In the genomic region with DNA sequence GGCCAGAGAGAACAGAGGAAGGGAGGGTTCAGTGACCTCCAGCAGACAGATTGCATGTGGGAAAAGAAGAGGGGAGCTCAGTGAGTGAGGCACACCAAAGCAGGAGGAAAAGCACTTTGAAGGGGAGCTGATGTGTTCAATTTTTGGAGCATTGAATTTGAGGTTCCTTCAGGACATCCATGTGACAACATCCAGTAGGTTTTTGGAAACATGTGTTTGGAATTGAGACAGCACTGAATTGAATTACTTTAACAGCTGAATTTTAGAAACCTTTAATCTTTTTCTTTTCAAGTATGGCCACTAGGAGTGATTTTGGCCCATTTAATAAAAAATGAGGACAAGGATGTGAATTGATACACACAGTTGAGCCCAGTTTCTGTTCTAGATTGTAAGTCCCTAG, we compare ENCODE assay signal across 24 cellular contexts.
A peak's percentile ranks its signal among the peaks of the same experiment; 100 is the strongest.
DNase-seq lines count a peak whose midpoint lies in the region; ATAC-seq and TF ChIP-seq lines count a peak whose summit lies in the region.
"Had no signal": no experiment of that assay in that cellular context is flagged by ENCODE, and none has a peak within 500 bp of the region (broad histone marks: within the 10 kb centered on the region; RNA-seq: fewer than 3 reads in every experiment).

No MANE protein-coding gene starts in this region.

- CTCF ChIA-PET in mammary epithelial cell (lab: Charles Lee; ENCODE audit: low non-redundant PET) = no interaction called here

- intact Hi-C loops in mammary epithelial cell (cut with micrococcal nuclease) = no loop called here
- intact Hi-C loops in breast epithelium (cut with DNase I; ENCODE audit: low total_unique reads) = no loop called here
- intact Hi-C loops in posterior vena cava (cut with DNase I) = no loop called here

- DNase-seq in mammary epithelial cell (no peak), breast epithelium (ENCODE audit: low spot score in 2 of 2) (no peak), RWPE2 (ENCODE audit: low spot score) (no peak), epithelial cell of prostate (ENCODE audit: low read depth, low spot score) (no peak), osteoblast (ENCODE audit: insufficient read length, low spot score, missing footprints) (no peak), posterior vena cava (ENCODE audit: low spot score) (no peak)
- DNase-seq: 8988T; ACHN; CD4-positive, CD25-positive, alpha-beta regulatory T cell; DMS153; DND-41; H9; KBM-7; MV-4-11; NCI-H1105; NCI-H1436 treated with DMSO at 0.1 percent for 48 hours; NCI-H187 treated with DMSO at 0.1 percent for 48 hours; NCI-H524; NCI-H774; PC-9; SHP77 had no signal

- peak overlapping the region; percentile 61 for H2AFZ ChIP-seq in mammary epithelial cell (ENCODE audit: low read depth, low read length)
- peak overlapping the region; percentile 25 for H2AFZ ChIP-seq in osteoblast (ENCODE audit: low read length)
- H2AFZ ChIP-seq: PC-9 had no signal

- no peaks in the 10 kb centered on the region for H3K27me3 ChIP-seq in mammary epithelial cell (ENCODE audit: insufficient read depth, low read length)
- H3K27me3 ChIP-seq in breast epithelium = no peaks in the 10 kb centered on the region
- H3K27me3 ChIP-seq in RWPE2 (ENCODE audit: insufficient read depth, poor library complexity, severe bottlenecking) = no peaks in the 10 kb centered on the region
- no peaks in the 10 kb centered on the region for H3K27me3 ChIP-seq in osteoblast (ENCODE audit: insufficient read depth, low read length)
- H3K27me3 ChIP-seq: BLaER1 had no signal

- no peaks in the 10 kb centered on the region for H3K9me3 ChIP-seq in mammary epithelial cell (replicated peaks; ENCODE audit: insufficient read depth, low read length)
- no peaks in the 10 kb centered on the region for H3K9me3 ChIP-seq in breast epithelium
- H3K9me3 ChIP-seq in RWPE2 (ENCODE audit: severe bottlenecking) = no peaks in the 10 kb centered on the region
- no peaks in the 10 kb centered on the region for H3K9me3 ChIP-seq in osteoblast (ENCODE audit: low read depth, low read length)
- H3K9me3 ChIP-seq: BLaER1 had no signal

- in situ Hi-C loops in mammary epithelial cell (cut with MboI; ENCODE audit: low sequenced_read_pairs in 2 of 2) = no loop called here

- dilution Hi-C loops in mammary epithelial cell (cut with HindIII; ENCODE audit: low sequenced_read_pairs) = no loop called here

- TF ChIP-seq POLR2A in breast epithelium (IDR thresholded peaks at IDR 0.05) = no peak

- TF ChIP-seq CTCF in mammary epithelial cell (conservative IDR thresholded peaks at IDR 0.05 in 1 of 2, IDR thresholded peaks at IDR 0.05 in 1 of 2; ENCODE audit: extremely low read depth in 1 of 2, insufficient read depth in 1 of 2, low read depth in 1 of 2, low read length in 2 of 2) = peak in 1 of 2 donors; percentile 1
- no peak for TF ChIP-seq CTCF in breast epithelium (IDR thresholded peaks at IDR 0.05)
- TF ChIP-seq CTCF in RWPE2 (IDR thresholded peaks at IDR 0.05; ENCODE audit: poor library complexity, severe bottlenecking) = no peak
- peak; percentile 8 for TF ChIP-seq CTCF in osteoblast (IDR thresholded peaks at IDR 0.05; ENCODE audit: extremely low read depth, low read depth, low read length)

- H4K20me1 ChIP-seq in mammary epithelial cell (ENCODE audit: insufficient read depth, low read length) (no peaks in the 10 kb centered on the region), osteoblast (ENCODE audit: insufficient read depth, low read length) (no peaks in the 10 kb centered on the region)
- H4K20me1 ChIP-seq: BLaER1 had no signal

- H3K36me3 ChIP-seq in mammary epithelial cell (ENCODE audit: insufficient read depth, low read length) = no peaks in the 10 kb centered on the region
- no peaks in the 10 kb centered on the region for H3K36me3 ChIP-seq in breast epithelium
- H3K36me3 ChIP-seq in RWPE2 (ENCODE audit: low read depth) = no peaks in the 10 kb centered on the region; the same call in 1 of the 2 replicates
- H3K36me3 ChIP-seq in osteoblast (ENCODE audit: insufficient read depth, low read length) = no peaks in the 10 kb centered on the region
- H3K36me3 ChIP-seq: BLaER1 had no signal

- no peak for ATAC-seq in RWPE2 (ENCODE audit: low read depth)
- ATAC-seq in HG03097 (IDR thresholded peaks at IDR 0.05; ENCODE audit: low FRiP score, unreplicated experiment) = no peak
- no peak for ATAC-seq in HG02763 (IDR thresholded peaks at IDR 0.05; ENCODE audit: unreplicated experiment)

- H3K4me2 ChIP-seq in mammary epithelial cell (ENCODE audit: insufficient read depth, low read depth, low read length) (no peak overlapping the region), osteoblast (ENCODE audit: insufficient read depth, low read length) (no peak overlapping the region)
- H3K4me2 ChIP-seq: BLaER1, PC-9 had no signal

- BruUV-seq in mammary epithelial cell (replicated peaks; lab: Mats Ljungman, UMichigan) = no TSS peak

- H3K4me3 ChIP-seq in mammary epithelial cell (replicated peaks in 1 of 3; ENCODE audit: insufficient read depth in 1 of 3, low read depth in 2 of 3, low read length in 3 of 3) (no peak overlapping the region), breast epithelium (no peak overlapping the region), RWPE2 (ENCODE audit: severe bottlenecking) (no peak overlapping the region), osteoblast (ENCODE audit: insufficient read depth, low read length) (no peak overlapping the region)
- H3K4me3 ChIP-seq: BLaER1, PC-9 had no signal

- H3K79me2 ChIP-seq in mammary epithelial cell (ENCODE audit: insufficient read depth, low read length) (no peaks in the 10 kb centered on the region), osteoblast (ENCODE audit: insufficient read depth, low read length) (no peaks in the 10 kb centered on the region)

- H3K27ac ChIP-seq in mammary epithelial cell (ENCODE audit: insufficient read depth, low read depth, low read length) = no peak overlapping the region
- no peak overlapping the region for H3K27ac ChIP-seq in breast epithelium
- H3K27ac ChIP-seq in RWPE2 (ENCODE audit: poor library complexity, severe bottlenecking) = peak overlapping the region; percentile 81
- peak overlapping the region; percentile 4 for H3K27ac ChIP-seq in epithelial cell of prostate
- no peak overlapping the region for H3K27ac ChIP-seq in osteoblast (ENCODE audit: low read depth, low read length)
- H3K27ac ChIP-seq: BLaER1, PC-9 had no signal

- H3K9ac ChIP-seq in mammary epithelial cell (ENCODE audit: insufficient read depth, low read length) = no peak overlapping the region
- H3K9ac ChIP-seq: BLaER1 had no signal

- H3K4me1 ChIP-seq in mammary epithelial cell (ENCODE audit: insufficient read depth, low read length) = peaks cover 37% of the 10 kb centered on the region
- no peaks in the 10 kb centered on the region for H3K4me1 ChIP-seq in breast epithelium
- peaks cover 36% of the 10 kb centered on the region for H3K4me1 ChIP-seq in RWPE2 (ENCODE audit: insufficient read depth, poor library complexity, severe bottlenecking)
- peaks cover 7% of the 10 kb centered on the region for H3K4me1 ChIP-seq in osteoblast (ENCODE audit: insufficient read depth, low read length)
- H3K4me1 ChIP-seq: BLaER1 had no signal

Comparison
In these comparisons a context has a peak if more than half of its experiments do, and no peak if none do; other contexts are left out.
1. H3K27ac ChIP-seq: peak in RWPE2 (single experiment) and epithelial cell of prostate (single experiment); none in mammary epithelial cell (single experiment), breast epithelium (0 of 2) and osteoblast (single experiment).